In genomic region chr7:133535308-133535707, GRCh38 we compare ENCODE assay signal across 21 cellular contexts.
"Had no signal": no experiment of that assay in that cellular context is flagged by ENCODE, and none has a peak within 500 bp of the region (broad histone marks: within the 10 kb centered on the region; RNA-seq: fewer than 3 reads in every experiment).

No MANE protein-coding gene starts in this region.

- H3K36me3 ChIP-seq: thyroid gland had no signal

- H3K27ac ChIP-seq: thyroid gland had no signal

- ATAC-seq: left ventricle myocardium superior; SK-N-SH treated with all-trans-retinoic acid at 6 μM for 48 hours; stimulated activated naive CD8-positive, alpha-beta T cell treated with anti-CD3 and anti-CD28 coated beads, Interleukin-15, Interleukin-2, amounts not matched to agents 100 U/mL and 50 U/mL, for 24 hours; WTC11 had no signal

- H3K27me3 ChIP-seq: thyroid gland had no signal

- H3K4me3 ChIP-seq: thyroid gland had no signal

- H3K27ac Mint-ChIP-seq: activated naive CD4-positive, alpha-beta T cell treated with anti-CD3 and anti-CD28 coated beads, Interleukin-2, amount 10 ng/mL, durations not matched to agents 7 days and 5 days; activated T-cell treated with anti-CD3 and anti-CD28 coated beads, Interleukin-2, amount 50 U/mL, for 72 hours; WTC11 had no signal

- H3K4me3 Mint-ChIP-seq: activated naive CD4-positive, alpha-beta T cell treated with anti-CD3 and anti-CD28 coated beads, Interleukin-2, amount 10 ng/mL, durations not matched to agents 7 days and 5 days; activated T-cell treated with anti-CD3 and anti-CD28 coated beads, Interleukin-2, amount 50 U/mL, for 72 hours; brain; nephron progenitor cell; WTC11 had no signal

- H3K36me3 Mint-ChIP-seq: activated naive CD4-positive, alpha-beta T cell treated with anti-CD3 and anti-CD28 coated beads, Interleukin-2, amount 10 ng/mL, durations not matched to agents 7 days and 5 days; brain; WTC11 had no signal

- H3K9me3 ChIP-seq: thyroid gland had no signal

- H3K9me3 Mint-ChIP-seq: activated naive CD4-positive, alpha-beta T cell treated with anti-CD3 and anti-CD28 coated beads, Interleukin-2, amount 10 ng/mL, durations not matched to agents 7 days and 5 days; activated T-cell treated with anti-CD3 and anti-CD28 coated beads, Interleukin-2, amount 50 U/mL, for 72 hours; brain; nephron progenitor cell; WTC11 had no signal

- DNase-seq: activated CD4-positive, alpha-beta T cell treated with anti-CD3 and anti-CD28 coated beads for 4 hours; activated CD4-positive, alpha-beta T cell treated with anti-CD3 and anti-CD28 coated beads, Interleukin-2, amount 50 U/mL, for 48 hours; activated CD8-positive, alpha-beta memory T cell treated with anti-CD3 and anti-CD28 coated beads, Interleukin-2, amount 50 U/mL, for 48 hours; activated effector memory CD4-positive, alpha-beta T cell treated with anti-CD3 and anti-CD28 coated beads, Interleukin-2, amount 50 U/mL, for 16 hours; activated naive CD4-positive, alpha-beta T cell treated with anti-CD3 and anti-CD28 coated beads, Interleukin-2, amount 10 ng/mL, durations not matched to agents 7 days and 5 days; activated T-cell treated with anti-CD3 and anti-CD28 coated beads, Interleukin-2, amount 50 U/mL, for 72 hours; dermis blood vessel endothelial cell; effector CD8-positive, alpha-beta T cell; erythroblast; foreskin melanocyte; left ventricle myocardium superior; mammary epithelial cell; nephron progenitor cell; occipital lobe; stimulated activated CD4-positive, alpha-beta T cell treated with anti-CD3 and anti-CD28 coated beads, Interleukin-4, amount 100 ng/mL, for 24 hours; stimulated activated naive CD8-positive, alpha-beta T cell treated with anti-CD3 and anti-CD28 coated beads, Interleukin-15, Interleukin-2, amounts not matched to agents 100 U/mL and 50 U/mL, for 24 hours; T-helper 1 cell; thyroid gland had no signal

- H3K27me3 Mint-ChIP-seq: activated naive CD4-positive, alpha-beta T cell treated with anti-CD3 and anti-CD28 coated beads, Interleukin-2, amount 10 ng/mL, durations not matched to agents 7 days and 5 days; brain had no signal

- H3K4me1 Mint-ChIP-seq: activated naive CD4-positive, alpha-beta T cell treated with anti-CD3 and anti-CD28 coated beads, Interleukin-2, amount 10 ng/mL, durations not matched to agents 7 days and 5 days; nephron progenitor cell had no signal
